ENCODE assay signal across 20 cellular contexts in the genomic region with DNA sequence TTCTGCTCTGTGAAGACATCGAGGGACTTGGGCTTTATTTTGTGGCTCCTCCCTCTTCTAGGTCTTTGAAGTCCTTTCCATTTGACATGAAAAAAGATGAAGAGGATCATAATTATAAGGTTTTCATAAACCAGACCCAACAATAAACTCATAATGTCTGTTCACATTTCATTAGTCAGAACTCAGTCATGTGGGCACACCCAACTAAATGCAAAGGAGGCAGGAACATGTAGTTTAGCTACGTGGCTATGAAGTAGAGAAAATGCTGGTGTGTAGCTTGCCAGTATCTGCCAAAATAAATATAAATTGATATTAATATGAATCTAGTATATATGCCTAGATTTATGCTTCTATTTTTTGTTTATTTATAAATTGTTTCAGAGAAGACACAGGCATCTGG.
DNase-seq lines count a peak whose midpoint lies in the region; ATAC-seq and TF ChIP-seq lines count a peak whose summit lies in the region.
"Had no signal": no experiment of that assay in that cellular context is flagged by ENCODE, and none has a peak within 500 bp of the region (broad histone marks: within the 10 kb centered on the region; RNA-seq: fewer than 3 reads in every experiment).

No MANE protein-coding gene starts in this region.

- H3K36me3 ChIP-seq in mammary epithelial cell (ENCODE audit: insufficient read depth, low read length) (no peaks in the 10 kb centered on the region), breast epithelium (no peaks in the 10 kb centered on the region), RWPE2 (ENCODE audit: low read depth) (no peaks in the 10 kb centered on the region)
- H3K36me3 ChIP-seq: BLaER1, HAP-1 had no signal

- intact Hi-C loops in mammary epithelial cell (cut with micrococcal nuclease), result no loop called here
- intact Hi-C loops in breast epithelium (cut with DNase I; ENCODE audit: low total_unique reads), result no loop called here

- no peak for TF ChIP-seq POLR2A in breast epithelium (IDR thresholded peaks at IDR 0.05)

- H3K9me3 ChIP-seq in mammary epithelial cell (replicated peaks; ENCODE audit: insufficient read depth, low read length) (no peaks in the 10 kb centered on the region), breast epithelium (no peaks in the 10 kb centered on the region), RWPE2 (ENCODE audit: severe bottlenecking) (no peaks in the 10 kb centered on the region)
- H3K9me3 ChIP-seq: BLaER1, Caco-2, HAP-1 had no signal

- no peak overlapping the region for H3K9ac ChIP-seq in mammary epithelial cell (ENCODE audit: insufficient read depth, low read length)
- H3K9ac ChIP-seq: BLaER1 had no signal

- no peaks in the 10 kb centered on the region for H3K4me1 ChIP-seq in mammary epithelial cell (ENCODE audit: insufficient read depth, low read length)
- no peaks in the 10 kb centered on the region for H3K4me1 ChIP-seq in breast epithelium
- H3K4me1 ChIP-seq in RWPE2 (ENCODE audit: insufficient read depth, poor library complexity, severe bottlenecking), result no peaks in the 10 kb centered on the region
- peaks cover 8% of the 10 kb centered on the region for H3K4me1 ChIP-seq in foreskin keratinocyte
- H3K4me1 ChIP-seq: BLaER1, Caco-2, HAP-1 had no signal

- TF ChIP-seq CTCF in mammary epithelial cell (conservative IDR thresholded peaks at IDR 0.05 in 1 of 2, IDR thresholded peaks at IDR 0.05 in 1 of 2; ENCODE audit: extremely low read depth in 1 of 2, insufficient read depth in 1 of 2, low read depth in 1 of 2, low read length in 2 of 2) (no peak), breast epithelium (IDR thresholded peaks at IDR 0.05) (no peak), RWPE2 (IDR thresholded peaks at IDR 0.05; ENCODE audit: poor library complexity, severe bottlenecking) (no peak), foreskin keratinocyte (conservative IDR thresholded peaks at IDR 0.05) (no peak)

- DNase-seq in mammary epithelial cell (peak; percentile 31), breast epithelium (ENCODE audit: low spot score in 2 of 2) (no peak), RWPE2 (ENCODE audit: low spot score) (no peak), foreskin keratinocyte (peak in 1 of 2 donors; percentile 36), NCI-H1417 treated with DMSO at 0.1 percent for 48 hours (lab: John Stamatoyannopoulos, UW) (no peak), EL (no peak)
- DNase-seq: Caco-2; CD4-positive, CD25-positive, alpha-beta regulatory T cell; CD8-positive, alpha-beta T cell; DMS153; GF-D8; GOT3; HFFc6 had no signal

- no peak overlapping the region for H3K27ac Mint-ChIP-seq in activated T-helper 17 cell treated with anti-CD3 and anti-CD28 coated beads, Interleukin-2, amount 50 U/mL, for 72 hours
- H3K27ac Mint-ChIP-seq: B cell; CD4-positive, CD25-positive, alpha-beta regulatory T cell; CD8-positive, alpha-beta T cell; HFFc6 had no signal

- dilution Hi-C loops in mammary epithelial cell (cut with HindIII; ENCODE audit: low sequenced_read_pairs), result no loop called here

- ATAC-seq in RWPE2 (ENCODE audit: low read depth) (0 out of 3 replicates have a peak, but pooled peaks have one; percentile 38), foreskin keratinocyte (peak; percentile 53), HG03565 (IDR thresholded peaks at IDR 0.05; ENCODE audit: unreplicated experiment) (no peak)
- no peak for ATAC-seq in activated T-helper 17 cell treated with anti-CD3 and anti-CD28 coated beads, Interleukin-2, amount 50 U/mL, for 72 hours (replicated peaks)
- ATAC-seq: CD8-positive, alpha-beta T cell had no signal

- H3K4me3 Mint-ChIP-seq in activated T-helper 17 cell treated with anti-CD3 and anti-CD28 coated beads, Interleukin-2, amount 50 U/mL, for 72 hours, result no peak overlapping the region
- H3K4me3 Mint-ChIP-seq: B cell; CD4-positive, CD25-positive, alpha-beta regulatory T cell; CD8-positive, alpha-beta T cell; HFFc6 had no signal

- no peaks in the 10 kb centered on the region for H3K4me1 Mint-ChIP-seq in activated T-helper 17 cell treated with anti-CD3 and anti-CD28 coated beads, Interleukin-2, amount 50 U/mL, for 72 hours
- H3K4me1 Mint-ChIP-seq: B cell; CD4-positive, CD25-positive, alpha-beta regulatory T cell had no signal

- H3K4me2 ChIP-seq in mammary epithelial cell (ENCODE audit: insufficient read depth, low read depth, low read length), result no peak overlapping the region
- H3K4me2 ChIP-seq: BLaER1 had no signal

- H3K27ac ChIP-seq in mammary epithelial cell (ENCODE audit: insufficient read depth, low read depth, low read length) (no peak overlapping the region), breast epithelium (no peak overlapping the region), RWPE2 (ENCODE audit: poor library complexity, severe bottlenecking) (no peak overlapping the region), foreskin keratinocyte (no peak overlapping the region)
- H3K27ac ChIP-seq: 22Rv1, BLaER1, C4-2B had no signal

- 54% methylated on average over 2 of the region's 2 CpGs for WGBS in mammary epithelial cell (ENCODE audit: low coverage, missing lambda C conversion rate)

- CTCF ChIA-PET in mammary epithelial cell (lab: Charles Lee; ENCODE audit: low non-redundant PET), result interaction anchor here (0.6 kb wide), 1 partner anchor 11 kb away, joined by 5 read pairs; no protein-coding TSS in a partner anchor

- H3K9me3 Mint-ChIP-seq in activated T-helper 17 cell treated with anti-CD3 and anti-CD28 coated beads, Interleukin-2, amount 50 U/mL, for 72 hours, result peaks cover 6% of the 10 kb centered on the region
- H3K9me3 Mint-ChIP-seq: CD8-positive, alpha-beta T cell had no signal

- H3K36me3 Mint-ChIP-seq in activated T-helper 17 cell treated with anti-CD3 and anti-CD28 coated beads, Interleukin-2, amount 50 U/mL, for 72 hours (ENCODE audit: low read depth), result no peaks in the 10 kb centered on the region
- H3K36me3 Mint-ChIP-seq: CD4-positive, CD25-positive, alpha-beta regulatory T cell; CD8-positive, alpha-beta T cell had no signal

- H4K20me1 ChIP-seq in mammary epithelial cell (ENCODE audit: insufficient read depth, low read length), result no peaks in the 10 kb centered on the region
- H4K20me1 ChIP-seq: BLaER1 had no signal

- H3K27me3 Mint-ChIP-seq in activated T-helper 17 cell treated with anti-CD3 and anti-CD28 coated beads, Interleukin-2, amount 50 U/mL, for 72 hours, result no peaks in the 10 kb centered on the region
- H3K27me3 Mint-ChIP-seq: B cell; CD4-positive, CD25-positive, alpha-beta regulatory T cell had no signal

- no peaks in the 10 kb centered on the region for H3K79me2 ChIP-seq in mammary epithelial cell (ENCODE audit: insufficient read depth, low read length)

- in situ Hi-C loops in mammary epithelial cell (cut with MboI; ENCODE audit: low sequenced_read_pairs in 2 of 2), result no loop called here

- no TSS peak for BruUV-seq in mammary epithelial cell (replicated peaks; lab: Mats Ljungman, UMichigan)

- H3K4me3 ChIP-seq in mammary epithelial cell (replicated peaks in 1 of 3; ENCODE audit: insufficient read depth in 1 of 3, low read depth in 2 of 3, low read length in 3 of 3), result no peak overlapping the region
- H3K4me3 ChIP-seq in breast epithelium, result no peak overlapping the region
- H3K4me3 ChIP-seq in RWPE2 (ENCODE audit: severe bottlenecking), result no peak overlapping the region
- H3K4me3 ChIP-seq: BLaER1, HAP-1 had no signal

- H2AFZ ChIP-seq in mammary epithelial cell (ENCODE audit: low read depth, low read length), result no peak overlapping the region

- H3K27me3 ChIP-seq in mammary epithelial cell (ENCODE audit: insufficient read depth, low read length) (no peaks in the 10 kb centered on the region), breast epithelium (no peaks in the 10 kb centered on the region), RWPE2 (ENCODE audit: insufficient read depth, poor library complexity, severe bottlenecking) (no peaks in the 10 kb centered on the region), foreskin keratinocyte (no peaks in the 10 kb centered on the region)
- H3K27me3 ChIP-seq: BLaER1 had no signal

Comparison
In these comparisons a context has a peak if more than half of its experiments do, and no peak if none do; other contexts are left out.
1. ATAC-seq: peak in RWPE2 (single experiment) and foreskin keratinocyte (single experiment); none in HG03565 (single experiment) and activated T-helper 17 cell treated with anti-CD3 and anti-CD28 coated beads, Interleukin-2, amount 50 U/mL, for 72 hours (single experiment).